In the genomic region with DNA sequence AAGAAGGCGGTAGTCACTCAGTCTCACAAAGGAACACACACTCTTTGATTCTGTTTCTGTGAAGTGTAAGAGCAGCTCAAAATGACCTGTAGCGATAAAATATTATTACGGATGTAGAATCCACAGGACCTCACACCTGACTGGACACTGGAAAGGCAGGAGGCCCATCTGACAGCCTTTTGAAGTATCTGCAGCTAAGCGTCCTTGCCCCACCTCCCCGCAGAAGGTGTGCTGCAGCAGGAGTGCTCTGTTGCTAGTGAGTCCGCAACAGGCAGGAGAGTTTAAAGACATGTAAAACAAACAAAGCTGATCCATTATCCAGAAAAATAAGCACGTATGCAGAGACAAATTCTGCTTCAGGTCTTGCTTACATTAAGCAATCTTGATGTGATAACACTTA, we compare ENCODE assay signal across 15 cellular contexts.
DNase-seq lines count a peak whose midpoint lies in the region; ATAC-seq and TF ChIP-seq lines count a peak whose summit lies in the region.
"Had no signal": no experiment of that assay in that cellular context is flagged by ENCODE, and none has a peak within 500 bp of the region (broad histone marks: within the 10 kb centered on the region; RNA-seq: fewer than 3 reads in every experiment).

No MANE protein-coding gene starts in this region.

- H3K4me3 Mint-ChIP-seq in nephron progenitor cell: no peak overlapping the region
- H3K4me3 Mint-ChIP-seq: CD4-positive, CD25-positive, alpha-beta regulatory T cell; GM23338; H9 had no signal

- peaks cover 6% of the 10 kb centered on the region for H3K27me3 Mint-ChIP-seq in nephron progenitor cell (ENCODE audit: low read depth, poor library complexity)
- H3K27me3 Mint-ChIP-seq: CD4-positive, CD25-positive, alpha-beta regulatory T cell had no signal

- H3K9me3 Mint-ChIP-seq in nephron progenitor cell: no peaks in the 10 kb centered on the region
- H3K9me3 Mint-ChIP-seq: GM23338, H9 had no signal

- no peaks in the 10 kb centered on the region for H3K36me3 Mint-ChIP-seq in nephron progenitor cell (ENCODE audit: low read depth)
- H3K36me3 Mint-ChIP-seq: CD4-positive, CD25-positive, alpha-beta regulatory T cell had no signal

- peak; percentile 38 for DNase-seq in cerebellum (ENCODE audit: low spot score)
- DNase-seq in nephron progenitor cell: no peak
- DNase-seq in HUDEP-2 (lab: John Stamatoyannopoulos, UW; ENCODE audit: unreplicated experiment in 76 of 76): no peak
- DNase-seq: AML-193; Calu3; CD4-positive, CD25-positive, alpha-beta regulatory T cell; DMS 273 treated with DMSO at 0.1 percent for 48 hours; H9 had no signal

- peak overlapping the region; percentile 58 for H3K27ac Mint-ChIP-seq in nephron progenitor cell
- H3K27ac Mint-ChIP-seq: CD4-positive, CD25-positive, alpha-beta regulatory T cell; GM23338; H9 had no signal

- peak overlapping the region; percentile 47 for H3K27ac ChIP-seq in VCaP
- H3K27ac ChIP-seq: A549, BLaER1 had no signal

- no peak for ATAC-seq in GM21447 (IDR thresholded peaks at IDR 0.05; ENCODE audit: unreplicated experiment)
- no peak for ATAC-seq in HG02798 (IDR thresholded peaks at IDR 0.05; ENCODE audit: poor library complexity, unreplicated experiment)
- ATAC-seq: A549, GM12878, GM23338 had no signal

- H3K4me1 Mint-ChIP-seq in nephron progenitor cell: peaks cover 29% of the 10 kb centered on the region
- H3K4me1 Mint-ChIP-seq: CD4-positive, CD25-positive, alpha-beta regulatory T cell; H9 had no signal

- no peak for TF ChIP-seq CTCF in VCaP (conservative IDR thresholded peaks at IDR 0.05)
- no peak for TF ChIP-seq CTCF in nephron progenitor cell (IDR thresholded peaks at IDR 0.05)
